ENCODE assay signal across 14 cellular contexts in genomic region chr6:151431336-151431735, GRCh38.
"Had no signal": no experiment of that assay in that cellular context is flagged by ENCODE, and none has a peak within 500 bp of the region (broad histone marks: within the 10 kb centered on the region; RNA-seq: fewer than 3 reads in every experiment).

No MANE protein-coding gene starts in this region.

- H3K4me1 ChIP-seq: body of pancreas had no signal

- ATAC-seq: body of pancreas; stimulated activated naive B cell treated with anti-CD40 and anti-IgM and Interleukin-4, amounts not matched to agents 10 μg/mL and 1 μg/mL and 100 μg/mL, for 72 hours had no signal

- H3K4me1 Mint-ChIP-seq: stimulated activated naive B cell treated with anti-CD40 and anti-IgM and Interleukin-4, amounts not matched to agents 10 μg/mL and 1 μg/mL and 100 μg/mL, for 72 hours had no signal

- H3K9me3 Mint-ChIP-seq: activated T-helper 1 cell treated with anti-CD3 and anti-CD28 coated beads, Interleukin-12 subunit alpha, Interleukin-12 subunit beta, Interleukin-2, Interleukin-4 antibody, amounts not matched to agents 30 ng/mL and 10 ng/mL and 1 ng/mL, durations not matched to agents 14 hours and 24 hours and 36 hours; stimulated activated naive B cell treated with anti-CD40 and anti-IgM and Interleukin-4, amounts not matched to agents 10 μg/mL and 1 μg/mL and 100 μg/mL, for 72 hours had no signal

- H3K27me3 Mint-ChIP-seq: stimulated activated naive B cell treated with anti-CD40 and anti-IgM and Interleukin-4, amounts not matched to agents 10 μg/mL and 1 μg/mL and 100 μg/mL, for 72 hours had no signal

- H3K4me3 ChIP-seq: body of pancreas, tibial artery, vagina had no signal

- H3K27me3 ChIP-seq: body of pancreas, neutrophil, tibial artery, vagina had no signal

- H3K27ac Mint-ChIP-seq: activated T-helper 1 cell treated with anti-CD3 and anti-CD28 coated beads, Interleukin-12 subunit alpha, Interleukin-12 subunit beta, Interleukin-2, Interleukin-4 antibody, amounts not matched to agents 30 ng/mL and 10 ng/mL and 1 ng/mL, durations not matched to agents 14 hours and 24 hours and 36 hours; stimulated activated naive B cell treated with anti-CD40 and anti-IgM and Interleukin-4, amounts not matched to agents 10 μg/mL and 1 μg/mL and 100 μg/mL, for 72 hours had no signal

- DNase-seq: activated naive CD4-positive, alpha-beta T cell treated with Interleukin-2 at 50 U/mL for 16 hours; body of pancreas; central memory CD4-positive, alpha-beta T cell; cortex of kidney; effector memory CD4-positive, alpha-beta T cell; foreskin melanocyte; retina; stimulated activated CD4-positive, alpha-beta T cell treated with anti-CD3 and anti-CD28 coated beads, Interleukin-2, amount 100 ng/mL, for 48 hours; stimulated activated naive B cell treated with anti-CD40 and anti-IgM and Interleukin-4, amounts not matched to agents 10 μg/mL and 1 μg/mL and 100 μg/mL, for 72 hours had no signal

- H3K4me3 Mint-ChIP-seq: activated T-helper 1 cell treated with anti-CD3 and anti-CD28 coated beads, Interleukin-12 subunit alpha, Interleukin-12 subunit beta, Interleukin-2, Interleukin-4 antibody, amounts not matched to agents 30 ng/mL and 10 ng/mL and 1 ng/mL, durations not matched to agents 14 hours and 24 hours and 36 hours; stimulated activated naive B cell treated with anti-CD40 and anti-IgM and Interleukin-4, amounts not matched to agents 10 μg/mL and 1 μg/mL and 100 μg/mL, for 72 hours had no signal

- H3K9me3 ChIP-seq: body of pancreas, neutrophil, tibial artery, vagina had no signal

- H3K27ac ChIP-seq: body of pancreas, epithelial cell of prostate, neutrophil, tibial artery, vagina had no signal
